ENCODE assay signal across 2 cellular contexts in genomic region chr17:82239401-82239925, GRCh38.
TF ChIP-seq lines count a peak whose summit lies in the region.

No MANE protein-coding gene starts in this region.

TF ChIP-seq in A549, 52 proteins besides CTCF, POLR2A, EP300 and RAD21 (continued from another document):
- no peak for TF ChIP-seq FOXS1 (CRISPR knock-in tag; IDR thresholded peaks at IDR 0.05)
- TF ChIP-seq EHMT2 (IDR thresholded peaks at IDR 0.05; ENCODE audit: low read depth): no peak
- no peak for TF ChIP-seq HOXB13 (CRISPR knock-in tag; IDR thresholded peaks at IDR 0.05; ENCODE audit: low read depth)
- no peak for TF ChIP-seq FOSL2 (IDR thresholded peaks at IDR 0.05)
- TF ChIP-seq FOSL2 (CRISPR knock-in tag; IDR thresholded peaks at IDR 0.05): no peak
- no peak for TF ChIP-seq RARB (CRISPR knock-in tag; IDR thresholded peaks at IDR 0.05)
- TF ChIP-seq CBX2 (IDR thresholded peaks at IDR 0.05; ENCODE audit: borderline replicate concordance, low read depth): no peak
- no peak for TF ChIP-seq CHD4 (IDR thresholded peaks at IDR 0.05; ENCODE audit: borderline replicate concordance)
TF ChIP-seq in A549: peak in this region for 0.

TF ChIP-seq in SK-N-SH, 30 proteins besides CTCF, POLR2A, EP300 and RAD21:
- TF ChIP-seq REST (IDR thresholded peaks at IDR 0.05; ENCODE audit: low read depth, low read length) (no peak), USF1 (IDR thresholded peaks at IDR 0.05; ENCODE audit: borderline replicate concordance, low read depth) (no peak), RCOR1 (IDR thresholded peaks at IDR 0.05; ENCODE audit: low read length) (no peak), SIN3A (IDR thresholded peaks at IDR 0.05; ENCODE audit: borderline replicate concordance, low read depth, low read length) (no peak), ELF1 (IDR thresholded peaks at IDR 0.05) (no peak), SMC3 (IDR thresholded peaks at IDR 0.05; ENCODE audit: low read depth, low read length) (no peak), MEF2A (IDR thresholded peaks at IDR 0.05; ENCODE audit: borderline replicate concordance, low read depth) (no peak), FOXJ3 (CRISPR knock-in tag; IDR thresholded peaks at IDR 0.05) (no peak), MXI1 (IDR thresholded peaks at IDR 0.05; ENCODE audit: low read depth, low read length) (no peak)
- TF ChIP-seq, protein P1, sequence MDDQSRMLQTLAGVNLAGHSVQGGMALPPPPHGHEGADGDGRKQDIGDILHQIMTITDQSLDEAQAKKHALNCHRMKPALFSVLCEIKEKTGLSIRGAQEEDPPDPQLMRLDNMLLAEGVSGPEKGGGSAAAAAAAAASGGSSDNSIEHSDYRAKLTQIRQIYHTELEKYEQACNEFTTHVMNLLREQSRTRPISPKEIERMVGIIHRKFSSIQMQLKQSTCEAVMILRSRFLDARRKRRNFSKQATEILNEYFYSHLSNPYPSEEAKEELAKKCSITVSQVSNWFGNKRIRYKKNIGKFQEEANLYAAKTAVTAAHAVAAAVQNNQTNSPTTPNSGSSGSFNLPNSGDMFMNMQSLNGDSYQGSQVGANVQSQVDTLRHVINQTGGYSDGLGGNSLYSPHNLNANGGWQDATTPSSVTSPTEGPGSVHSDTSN (IDR thresholded peaks at IDR 0.05): no peak
